19 cellular contexts compared by ENCODE assay signal in the genomic region with DNA sequence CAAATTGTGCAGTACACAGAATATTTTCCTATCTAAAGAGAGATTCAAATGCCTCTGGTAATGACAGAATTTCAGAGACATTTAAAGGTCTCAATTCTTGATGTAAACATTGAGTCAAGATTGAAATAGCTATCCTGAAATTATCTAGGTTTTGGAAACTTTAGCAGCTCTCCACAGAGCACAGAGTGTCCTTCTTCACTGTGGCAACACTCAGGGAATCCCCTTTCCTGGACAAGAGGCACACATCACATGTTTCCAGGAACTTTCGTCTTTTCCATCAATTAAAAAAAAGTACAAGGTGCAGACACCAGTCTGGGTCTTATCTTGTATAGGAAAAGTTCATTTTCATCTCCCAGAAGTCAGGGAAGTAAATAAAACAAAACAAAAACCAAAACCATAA.
DNase-seq lines count a peak whose midpoint lies in the region; TF ChIP-seq lines count a peak whose summit lies in the region.
"Had no signal": no experiment of that assay in that cellular context is flagged by ENCODE, and none has a peak within 500 bp of the region (broad histone marks: within the 10 kb centered on the region; RNA-seq: fewer than 3 reads in every experiment).

No MANE protein-coding gene starts in this region.

- H3K27me3 Mint-ChIP-seq in MCF 10A (ENCODE audit: insufficient read depth, unreplicated experiment): no peaks in the 10 kb centered on the region
- no peaks in the 10 kb centered on the region for H3K27me3 Mint-ChIP-seq in CD4-positive, alpha-beta memory T cell

- no peaks in the 10 kb centered on the region for H3K9me3 ChIP-seq in breast epithelium
- no peaks in the 10 kb centered on the region for H3K9me3 ChIP-seq in testis
- H3K9me3 ChIP-seq in CD4-positive, alpha-beta memory T cell (ENCODE audit: control insufficient read depth in 1 of 2, low read length in 2 of 2): no peaks in the 10 kb centered on the region

- no peak overlapping the region for H3K4me3 Mint-ChIP-seq in MCF 10A (ENCODE audit: unreplicated experiment)
- H3K4me3 Mint-ChIP-seq in CD4-positive, alpha-beta memory T cell: no peak overlapping the region
- H3K4me3 Mint-ChIP-seq: B cell, CD14-positive monocyte had no signal

- TF ChIP-seq POLR2A in breast epithelium (IDR thresholded peaks at IDR 0.05) (no peak), testis (IDR thresholded peaks at IDR 0.05) (no peak)

- no peaks in the 10 kb centered on the region for H3K9me3 Mint-ChIP-seq in MCF 10A (ENCODE audit: unreplicated experiment)
- H3K9me3 Mint-ChIP-seq in CD4-positive, alpha-beta memory T cell: no peaks in the 10 kb centered on the region
- H3K9me3 Mint-ChIP-seq: CD14-positive monocyte had no signal

- H3K4me1 Mint-ChIP-seq in MCF 10A (ENCODE audit: insufficient read depth, unreplicated experiment): peaks cover 7% of the 10 kb centered on the region
- H3K4me1 Mint-ChIP-seq in CD4-positive, alpha-beta memory T cell: peaks cover 0 to 25% (median 13%) of the 10 kb centered on the region in 4 donors

- no peaks in the 10 kb centered on the region for H3K36me3 ChIP-seq in breast epithelium
- H3K36me3 ChIP-seq in testis (ENCODE audit: low read depth, missing control alignments): no peaks in the 10 kb centered on the region
- no peaks in the 10 kb centered on the region for H3K36me3 ChIP-seq in CD4-positive, alpha-beta memory T cell (ENCODE audit: insufficient read depth, low read length)

- CTCF ChIA-PET in MCF 10A (lab: Yijun Ruan, JAX): interaction anchor here (0.6 kb wide), 1 partner anchor 1737 kb away, joined by 3 read pairs; no protein-coding TSS in a partner anchor
- CTCF ChIA-PET in CD4-positive, alpha-beta memory T cell (lab: Charles Lee; ENCODE audit: partially characterized antibody): no interaction called here

- H3K36me3 Mint-ChIP-seq in MCF 10A (ENCODE audit: insufficient read depth, unreplicated experiment): peaks cover 6% of the 10 kb centered on the region
- H3K36me3 Mint-ChIP-seq in CD4-positive, alpha-beta memory T cell: peaks cover 0 to 5% of the 10 kb centered on the region in 2 donors
- H3K36me3 Mint-ChIP-seq: CD14-positive monocyte had no signal

- no peak overlapping the region for H3K27ac ChIP-seq in breast epithelium
- peak overlapping the region; percentile 74 for H3K27ac ChIP-seq in caudate nucleus (ENCODE audit: low read depth, low read length)
- peak overlapping the region; percentile 62 for H3K27ac ChIP-seq in layer of hippocampus (ENCODE audit: low read depth, low read length)
- H3K27ac ChIP-seq in testis: peak overlapping the region; percentile 9 to 33
- H3K27ac ChIP-seq in CD4-positive, alpha-beta memory T cell (ENCODE audit: low read depth, low read length): no peak overlapping the region

- 42 to 43% methylated on average over 1 of the region's 1 CpG for WGBS in testis, 2 donors

- POLR2A ChIA-PET in MCF 10A (lab: Yijun Ruan, JAX): interaction anchor here (0.6 to 0.9 kb wide), 4 partner anchors 16 to 371 kb away, joined by 3 to 4 read pairs (median 4); no protein-coding TSS in a partner anchor
- POLR2A ChIA-PET in CD4-positive, alpha-beta memory T cell (lab: Charles Lee; ENCODE audit: partially characterized antibody): no interaction called here

- H3K4me1 ChIP-seq in breast epithelium (no peaks in the 10 kb centered on the region), testis (no peaks in the 10 kb centered on the region)
- H3K4me1 ChIP-seq in CD4-positive, alpha-beta memory T cell (ENCODE audit: insufficient read depth, low read length): no peaks in the 10 kb centered on the region

- intact Hi-C loops in MCF 10A (cut with micrococcal nuclease) (no loop called here), breast epithelium (cut with DNase I; ENCODE audit: low total_unique reads) (no loop called here), testis (cut with DNase I; ENCODE audit: low total_unique reads) (no loop called here)
- intact Hi-C loops in CD4-positive, alpha-beta memory T cell (cut with micrococcal nuclease): no loop called here

- H3K27ac Mint-ChIP-seq in MCF 10A (ENCODE audit: low read depth, unreplicated experiment): peak overlapping the region; percentile 19
- H3K27ac Mint-ChIP-seq in CD4-positive, alpha-beta memory T cell: peak overlapping the region in 1 of 7 donors; percentile 8
- H3K27ac Mint-ChIP-seq: B cell had no signal

- no TSS peak for BruUV-seq in MCF 10A (replicated peaks; lab: Mats Ljungman, UMichigan)

- H3K4me3 ChIP-seq in breast epithelium (no peak overlapping the region), testis (no peak overlapping the region)
- no peak overlapping the region for H3K4me3 ChIP-seq in CD4-positive, alpha-beta memory T cell (ENCODE audit: low read length in 2 of 2)

- H3K27me3 ChIP-seq in breast epithelium (no peaks in the 10 kb centered on the region), layer of hippocampus (ENCODE audit: control insufficient read depth, insufficient read depth, low read length) (no peaks in the 10 kb centered on the region), testis (no peaks in the 10 kb centered on the region)
- H3K27me3 ChIP-seq in CD4-positive, alpha-beta memory T cell (ENCODE audit: insufficient read depth, low read length): no peaks in the 10 kb centered on the region

- no peak for TF ChIP-seq CTCF in MCF 10A (IDR thresholded peaks at IDR 0.05; ENCODE audit: unreplicated experiment)
- TF ChIP-seq CTCF in breast epithelium (IDR thresholded peaks at IDR 0.05): no peak
- TF ChIP-seq CTCF in testis (IDR thresholded peaks at IDR 0.05): no peak

- no peak for DNase-seq in MCF 10A (ENCODE audit: unreplicated experiment)
- no peak for DNase-seq in breast epithelium (ENCODE audit: low spot score in 2 of 2)
- no peak for DNase-seq in caudate nucleus (lab: John Stamatoyannopoulos, UW)
- peak; percentile 22 for DNase-seq in testis
- no peak for DNase-seq in NCI-H2029 (lab: John Stamatoyannopoulos, UW)
- no peak for DNase-seq in CD4-positive, alpha-beta memory T cell
- no peak for DNase-seq in glomerular visceral epithelial cell (ENCODE audit: extremely low spot score)
- DNase-seq: DMS53, GDM1, KG1, MV-4-11, NCI-H1694, NCI-H2081 treated with DMSO at 0.1 percent for 48 hours, NCI-H446 treated with DMSO at 0.1 percent for 48 hours, NCI-H526 treated with DMSO at 0.1 percent for 48 hours, OCI-M1 had no signal

Comparison
In these comparisons a context has a peak if more than half of its experiments do, and no peak if none do; other contexts are left out.
1. H3K27ac ChIP-seq: peak in caudate nucleus (single experiment), layer of hippocampus (single experiment) and testis (2 of 2); none in breast epithelium (0 of 2) and CD4-positive, alpha-beta memory T cell (single experiment).